ENCODE assay signal across 1 cellular context in the genomic region with DNA sequence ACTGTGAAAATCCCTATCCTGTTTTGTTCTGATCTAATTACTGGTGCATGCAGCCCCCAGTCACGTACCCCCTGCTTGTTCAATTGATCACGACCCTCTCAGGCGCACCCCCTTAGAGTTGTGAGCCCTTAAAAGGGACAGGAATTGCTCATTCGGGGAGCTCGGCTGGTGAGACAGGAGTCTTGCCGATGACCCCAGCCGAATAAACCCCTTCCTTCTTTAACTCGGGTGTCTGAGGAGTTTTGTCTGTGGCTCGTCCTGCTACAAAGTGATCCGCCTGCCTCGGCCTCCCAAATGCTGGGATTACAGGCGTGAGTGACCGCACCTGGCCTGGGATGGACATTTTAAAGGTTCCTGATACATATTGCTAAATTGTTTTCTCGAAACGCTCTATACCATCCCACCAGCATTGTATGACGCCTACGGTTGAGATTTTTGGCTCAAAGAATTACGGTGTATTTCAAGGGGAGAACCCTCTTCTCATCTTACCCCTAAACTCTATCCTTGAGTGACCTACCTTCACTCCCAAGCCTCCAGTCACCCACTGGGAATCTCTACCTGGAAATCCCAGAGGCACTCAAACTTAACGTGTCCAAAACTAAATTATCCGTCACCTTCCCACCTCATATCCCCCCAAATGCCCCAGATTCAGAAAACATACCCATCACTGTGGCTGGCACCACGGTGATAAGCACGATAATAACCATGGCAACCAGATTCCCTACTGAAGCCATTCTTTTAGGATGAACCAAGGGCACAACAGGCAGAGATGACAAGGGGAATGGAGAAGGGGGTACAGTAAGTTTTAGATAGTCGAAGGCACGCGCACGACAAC.
A peak's percentile ranks its signal among the peaks of the same experiment; 100 is the strongest.
TF ChIP-seq lines count a peak whose summit lies in the region.

No MANE protein-coding gene starts in this region.

TF ChIP-seq in K562, 482 proteins besides CTCF, POLR2A, EP300 and RAD21 (continued from another document and continues in another):
- TF ChIP-seq, protein P1, sequence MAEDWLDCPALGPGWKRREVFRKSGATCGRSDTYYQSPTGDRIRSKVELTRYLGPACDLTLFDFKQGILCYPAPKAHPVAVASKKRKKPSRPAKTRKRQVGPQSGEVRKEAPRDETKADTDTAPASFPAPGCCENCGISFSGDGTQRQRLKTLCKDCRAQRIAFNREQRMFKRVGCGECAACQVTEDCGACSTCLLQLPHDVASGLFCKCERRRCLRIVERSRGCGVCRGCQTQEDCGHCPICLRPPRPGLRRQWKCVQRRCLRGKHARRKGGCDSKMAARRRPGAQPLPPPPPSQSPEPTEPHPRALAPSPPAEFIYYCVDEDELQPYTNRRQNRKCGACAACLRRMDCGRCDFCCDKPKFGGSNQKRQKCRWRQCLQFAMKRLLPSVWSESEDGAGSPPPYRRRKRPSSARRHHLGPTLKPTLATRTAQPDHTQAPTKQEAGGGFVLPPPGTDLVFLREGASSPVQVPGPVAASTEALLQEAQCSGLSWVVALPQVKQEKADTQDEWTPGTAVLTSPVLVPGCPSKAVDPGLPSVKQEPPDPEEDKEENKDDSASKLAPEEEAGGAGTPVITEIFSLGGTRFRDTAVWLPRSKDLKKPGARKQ (CRISPR knock-in tag; IDR thresholded peaks at IDR 0.05), result 0 out of 2 replicates have a peak, but pooled peaks have one; percentile 12
- no peak for TF ChIP-seq CAMTA2 (CRISPR knock-in tag; conservative IDR thresholded peaks at IDR 0.05)
- TF ChIP-seq HDAC2 (IDR thresholded peaks at IDR 0.05), result peak; percentile 45; the same call in 1 of the 2 replicates
- TF ChIP-seq ARID1B (IDR thresholded peaks at IDR 0.05), result 0 out of 2 replicates have a peak, but pooled peaks have one; percentile 34
- 0 out of 2 replicates have a peak, but pooled peaks have one; percentile 38 for TF ChIP-seq GATA2 (CRISPR knock-in tag; IDR thresholded peaks at IDR 0.05)
- TF ChIP-seq PHTF2 (CRISPR knock-in tag; IDR thresholded peaks at IDR 0.05), result no peak
- no peak for TF ChIP-seq ZNF589 (CRISPR knock-in tag; IDR thresholded peaks at IDR 0.05; ENCODE audit: low read depth)
- peak; percentile 26 for TF ChIP-seq BRD9 (IDR thresholded peaks at IDR 0.05; ENCODE audit: low read depth, partially characterized antibody)
- TF ChIP-seq, protein P2, sequence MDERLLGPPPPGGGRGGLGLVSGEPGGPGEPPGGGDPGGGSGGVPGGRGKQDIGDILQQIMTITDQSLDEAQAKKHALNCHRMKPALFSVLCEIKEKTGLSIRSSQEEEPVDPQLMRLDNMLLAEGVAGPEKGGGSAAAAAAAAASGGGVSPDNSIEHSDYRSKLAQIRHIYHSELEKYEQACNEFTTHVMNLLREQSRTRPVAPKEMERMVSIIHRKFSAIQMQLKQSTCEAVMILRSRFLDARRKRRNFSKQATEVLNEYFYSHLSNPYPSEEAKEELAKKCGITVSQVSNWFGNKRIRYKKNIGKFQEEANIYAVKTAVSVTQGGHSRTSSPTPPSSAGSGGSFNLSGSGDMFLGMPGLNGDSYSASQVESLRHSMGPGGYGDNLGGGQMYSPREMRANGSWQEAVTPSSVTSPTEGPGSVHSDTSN (CRISPR knock-in tag; IDR thresholded peaks at IDR 0.05; ENCODE audit: low read depth), result no peak
- TF ChIP-seq, protein P2 (tag; conservative IDR thresholded peaks at IDR 0.05; ENCODE audit: low read depth), result no peak
- TF ChIP-seq, protein P3, sequence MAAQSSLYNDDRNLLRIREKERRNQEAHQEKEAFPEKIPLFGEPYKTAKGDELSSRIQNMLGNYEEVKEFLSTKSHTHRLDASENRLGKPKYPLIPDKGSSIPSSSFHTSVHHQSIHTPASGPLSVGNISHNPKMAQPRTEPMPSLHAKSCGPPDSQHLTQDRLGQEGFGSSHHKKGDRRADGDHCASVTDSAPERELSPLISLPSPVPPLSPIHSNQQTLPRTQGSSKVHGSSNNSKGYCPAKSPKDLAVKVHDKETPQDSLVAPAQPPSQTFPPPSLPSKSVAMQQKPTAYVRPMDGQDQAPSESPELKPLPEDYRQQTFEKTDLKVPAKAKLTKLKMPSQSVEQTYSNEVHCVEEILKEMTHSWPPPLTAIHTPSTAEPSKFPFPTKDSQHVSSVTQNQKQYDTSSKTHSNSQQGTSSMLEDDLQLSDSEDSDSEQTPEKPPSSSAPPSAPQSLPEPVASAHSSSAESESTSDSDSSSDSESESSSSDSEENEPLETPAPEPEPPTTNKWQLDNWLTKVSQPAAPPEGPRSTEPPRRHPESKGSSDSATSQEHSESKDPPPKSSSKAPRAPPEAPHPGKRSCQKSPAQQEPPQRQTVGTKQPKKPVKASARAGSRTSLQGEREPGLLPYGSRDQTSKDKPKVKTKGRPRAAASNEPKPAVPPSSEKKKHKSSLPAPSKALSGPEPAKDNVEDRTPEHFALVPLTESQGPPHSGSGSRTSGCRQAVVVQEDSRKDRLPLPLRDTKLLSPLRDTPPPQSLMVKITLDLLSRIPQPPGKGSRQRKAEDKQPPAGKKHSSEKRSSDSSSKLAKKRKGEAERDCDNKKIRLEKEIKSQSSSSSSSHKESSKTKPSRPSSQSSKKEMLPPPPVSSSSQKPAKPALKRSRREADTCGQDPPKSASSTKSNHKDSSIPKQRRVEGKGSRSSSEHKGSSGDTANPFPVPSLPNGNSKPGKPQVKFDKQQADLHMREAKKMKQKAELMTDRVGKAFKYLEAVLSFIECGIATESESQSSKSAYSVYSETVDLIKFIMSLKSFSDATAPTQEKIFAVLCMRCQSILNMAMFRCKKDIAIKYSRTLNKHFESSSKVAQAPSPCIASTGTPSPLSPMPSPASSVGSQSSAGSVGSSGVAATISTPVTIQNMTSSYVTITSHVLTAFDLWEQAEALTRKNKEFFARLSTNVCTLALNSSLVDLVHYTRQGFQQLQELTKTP (IDR thresholded peaks at IDR 0.05; ENCODE audit: low read depth in 1 of 2, partially characterized antibody in 2 of 2), result peak in 1 of 2 experiments; percentile 20
- peak; percentile 90 for TF ChIP-seq RFX1 (IDR thresholded peaks at IDR 0.05)
- TF ChIP-seq, protein P4, sequence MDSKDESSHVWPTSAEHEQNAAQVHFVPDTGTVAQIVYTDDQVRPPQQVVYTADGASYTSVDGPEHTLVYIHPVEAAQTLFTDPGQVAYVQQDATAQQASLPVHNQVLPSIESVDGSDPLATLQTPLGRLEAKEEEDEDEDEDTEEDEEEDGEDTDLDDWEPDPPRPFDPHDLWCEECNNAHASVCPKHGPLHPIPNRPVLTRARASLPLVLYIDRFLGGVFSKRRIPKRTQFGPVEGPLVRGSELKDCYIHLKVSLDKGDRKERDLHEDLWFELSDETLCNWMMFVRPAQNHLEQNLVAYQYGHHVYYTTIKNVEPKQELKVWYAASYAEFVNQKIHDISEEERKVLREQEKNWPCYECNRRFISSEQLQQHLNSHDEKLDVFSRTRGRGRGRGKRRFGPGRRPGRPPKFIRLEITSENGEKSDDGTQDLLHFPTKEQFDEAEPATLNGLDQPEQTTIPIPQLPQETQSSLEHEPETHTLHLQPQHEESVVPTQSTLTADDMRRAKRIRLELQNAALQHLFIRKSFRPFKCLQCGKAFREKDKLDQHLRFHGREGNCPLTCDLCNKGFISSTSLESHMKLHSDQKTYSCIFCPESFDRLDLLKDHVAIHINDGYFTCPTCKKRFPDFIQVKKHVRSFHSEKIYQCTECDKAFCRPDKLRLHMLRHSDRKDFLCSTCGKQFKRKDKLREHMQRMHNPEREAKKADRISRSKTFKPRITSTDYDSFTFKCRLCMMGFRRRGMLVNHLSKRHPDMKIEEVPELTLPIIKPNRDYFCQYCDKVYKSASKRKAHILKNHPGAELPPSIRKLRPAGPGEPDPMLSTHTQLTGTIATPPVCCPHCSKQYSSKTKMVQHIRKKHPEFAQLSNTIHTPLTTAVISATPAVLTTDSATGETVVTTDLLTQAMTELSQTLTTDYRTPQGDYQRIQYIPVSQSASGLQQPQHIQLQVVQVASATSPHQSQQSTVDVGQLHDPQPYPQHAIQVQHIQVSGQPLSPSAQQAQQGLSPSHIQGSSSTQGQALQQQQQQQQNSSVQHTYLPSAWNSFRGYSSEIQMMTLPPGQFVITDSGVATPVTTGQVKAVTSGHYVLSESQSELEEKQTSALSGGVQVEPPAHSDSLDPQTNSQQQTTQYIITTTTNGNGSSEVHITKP (IDR thresholded peaks at IDR 0.05; ENCODE audit: partially characterized antibody), result peak; percentile 81
- TF ChIP-seq HEY1 (CRISPR knock-in tag; IDR thresholded peaks at IDR 0.05; ENCODE audit: borderline replicate concordance), result no peak
- no peak for TF ChIP-seq ZNF146 (CRISPR knock-in tag; IDR thresholded peaks at IDR 0.05; ENCODE audit: unreplicated experiment)
- TF ChIP-seq POLR2B (IDR thresholded peaks at IDR 0.05; ENCODE audit: low read depth, partially characterized antibody), result no peak
- TF ChIP-seq MIER1 (IDR thresholded peaks at IDR 0.05; ENCODE audit: low read depth), result peak; percentile 31; the same call in 1 of the 2 replicates
- TF ChIP-seq TOE1 (IDR thresholded peaks at IDR 0.05; ENCODE audit: borderline replicate concordance), result 0 out of 2 replicates have a peak, but pooled peaks have one; percentile 30
- TF ChIP-seq TOE1 (CRISPR knock-in tag; IDR thresholded peaks at IDR 0.05; ENCODE audit: borderline replicate concordance, low read depth), result no peak
- TF ChIP-seq, protein P5, sequence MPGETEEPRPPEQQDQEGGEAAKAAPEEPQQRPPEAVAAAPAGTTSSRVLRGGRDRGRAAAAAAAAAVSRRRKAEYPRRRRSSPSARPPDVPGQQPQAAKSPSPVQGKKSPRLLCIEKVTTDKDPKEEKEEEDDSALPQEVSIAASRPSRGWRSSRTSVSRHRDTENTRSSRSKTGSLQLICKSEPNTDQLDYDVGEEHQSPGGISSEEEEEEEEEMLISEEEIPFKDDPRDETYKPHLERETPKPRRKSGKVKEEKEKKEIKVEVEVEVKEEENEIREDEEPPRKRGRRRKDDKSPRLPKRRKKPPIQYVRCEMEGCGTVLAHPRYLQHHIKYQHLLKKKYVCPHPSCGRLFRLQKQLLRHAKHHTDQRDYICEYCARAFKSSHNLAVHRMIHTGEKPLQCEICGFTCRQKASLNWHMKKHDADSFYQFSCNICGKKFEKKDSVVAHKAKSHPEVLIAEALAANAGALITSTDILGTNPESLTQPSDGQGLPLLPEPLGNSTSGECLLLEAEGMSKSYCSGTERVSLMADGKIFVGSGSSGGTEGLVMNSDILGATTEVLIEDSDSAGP (CRISPR knock-in tag; IDR thresholded peaks at IDR 0.05), result 0 out of 2 replicates have a peak, but pooled peaks have one; percentile 39
- 0 out of 2 replicates have a peak, but pooled peaks have one; percentile 26 for TF ChIP-seq NR2C2 (CRISPR knock-in tag; IDR thresholded peaks at IDR 0.05)
- no peak for TF ChIP-seq NR2C2 (tag; IDR thresholded peaks at IDR 0.05)
- TF ChIP-seq NFRKB (IDR thresholded peaks at IDR 0.05; ENCODE audit: low read depth), result 0 out of 2 replicates have a peak, but pooled peaks have one; percentile 21
- peak; percentile 44; the same call in 1 of the 2 replicates for TF ChIP-seq DNMT1 (IDR thresholded peaks at IDR 0.05)
- TF ChIP-seq SREBF1 (IDR thresholded peaks at IDR 0.05; ENCODE audit: borderline replicate concordance, low read depth, low read length), result no peak
- no peak for TF ChIP-seq EGR1 (conservative IDR thresholded peaks at IDR 0.05)
- no peak for TF ChIP-seq PTBP1 (IDR thresholded peaks at IDR 0.05; ENCODE audit: low read depth, low read length)
- TF ChIP-seq PML (IDR thresholded peaks at IDR 0.05; ENCODE audit: low read length), result no peak
- 0 out of 2 replicates have a peak, but pooled peaks have one; percentile 35 for TF ChIP-seq HDAC8 (tag; IDR thresholded peaks at IDR 0.05)
- TF ChIP-seq CEBPG (CRISPR knock-in tag; IDR thresholded peaks at IDR 0.05), result no peak
- TF ChIP-seq CEBPG (tag; conservative IDR thresholded peaks at IDR 0.05 in 1 of 2, IDR thresholded peaks at IDR 0.05 in 1 of 2), result no peak
- TF ChIP-seq ZNF175 (CRISPR knock-in tag; IDR thresholded peaks at IDR 0.05; ENCODE audit: low read depth), result peak; percentile 35; the same call in 1 of the 2 replicates
- TF ChIP-seq MAFF (IDR thresholded peaks at IDR 0.05; ENCODE audit: low read length), result no peak
- TF ChIP-seq ZNF263 (CRISPR knock-in tag; IDR thresholded peaks at IDR 0.05; ENCODE audit: borderline replicate concordance), result no peak
- peak; percentile 40; the same call in 1 of the 2 replicates for TF ChIP-seq MTA1 (IDR thresholded peaks at IDR 0.05; ENCODE audit: borderline replicate concordance)
- no peak for TF ChIP-seq MTF1 (CRISPR knock-in tag; IDR thresholded peaks at IDR 0.05; ENCODE audit: borderline replicate concordance)
- TF ChIP-seq CSDE1 (IDR thresholded peaks at IDR 0.05), result peak in 1 of 2 experiments; percentile 59; a peak in 1 of 4 replicates
- TF ChIP-seq, protein P6, sequence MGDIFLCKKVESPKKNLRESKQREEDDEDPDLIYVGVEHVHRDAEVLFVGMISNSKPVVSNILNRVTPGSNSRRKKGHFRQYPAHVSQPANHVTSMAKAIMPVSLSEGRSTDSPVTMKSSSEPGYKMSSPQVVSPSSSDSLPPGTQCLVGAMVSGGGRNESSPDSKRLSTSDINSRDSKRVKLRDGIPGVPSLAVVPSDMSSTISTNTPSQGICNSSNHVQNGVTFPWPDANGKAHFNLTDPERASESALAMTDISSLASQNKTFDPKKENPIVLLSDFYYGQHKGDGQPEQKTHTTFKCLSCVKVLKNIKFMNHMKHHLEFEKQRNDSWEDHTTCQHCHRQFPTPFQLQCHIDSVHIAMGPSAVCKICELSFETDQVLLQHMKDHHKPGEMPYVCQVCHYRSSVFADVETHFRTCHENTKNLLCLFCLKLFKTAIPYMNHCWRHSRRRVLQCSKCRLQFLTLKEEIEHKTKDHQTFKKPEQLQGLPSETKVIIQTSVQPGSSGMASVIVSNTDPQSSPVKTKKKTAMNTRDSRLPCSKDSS (IDR thresholded peaks at IDR 0.05; ENCODE audit: low read depth, partially characterized antibody), result no peak
- TF ChIP-seq MYBL2 (IDR thresholded peaks at IDR 0.05; ENCODE audit: low read depth), result no peak
- TF ChIP-seq MYBL2 (CRISPR knock-in tag; IDR thresholded peaks at IDR 0.05; ENCODE audit: borderline replicate concordance), result no peak
- TF ChIP-seq ZNF707 (CRISPR knock-in tag; conservative IDR thresholded peaks at IDR 0.05), result no peak
- TF ChIP-seq BCOR (IDR thresholded peaks at IDR 0.05), result 0 out of 2 replicates have a peak, but pooled peaks have one; percentile 44
- peak; percentile 49; the same call in 1 of the 2 replicates for TF ChIP-seq SMARCC2 (IDR thresholded peaks at IDR 0.05; ENCODE audit: low read depth)
- TF ChIP-seq, protein P7, sequence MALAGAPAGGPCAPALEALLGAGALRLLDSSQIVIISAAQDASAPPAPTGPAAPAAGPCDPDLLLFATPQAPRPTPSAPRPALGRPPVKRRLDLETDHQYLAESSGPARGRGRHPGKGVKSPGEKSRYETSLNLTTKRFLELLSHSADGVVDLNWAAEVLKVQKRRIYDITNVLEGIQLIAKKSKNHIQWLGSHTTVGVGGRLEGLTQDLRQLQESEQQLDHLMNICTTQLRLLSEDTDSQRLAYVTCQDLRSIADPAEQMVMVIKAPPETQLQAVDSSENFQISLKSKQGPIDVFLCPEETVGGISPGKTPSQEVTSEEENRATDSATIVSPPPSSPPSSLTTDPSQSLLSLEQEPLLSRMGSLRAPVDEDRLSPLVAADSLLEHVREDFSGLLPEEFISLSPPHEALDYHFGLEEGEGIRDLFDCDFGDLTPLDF (CRISPR knock-in tag; IDR thresholded peaks at IDR 0.05), result no peak
- peak; percentile 71; the same call in 1 of the 2 replicates for TF ChIP-seq HDGF (IDR thresholded peaks at IDR 0.05)
- TF ChIP-seq KAT7 (CRISPR knock-in tag; IDR thresholded peaks at IDR 0.05; ENCODE audit: borderline replicate concordance), result peak; percentile 51; the same call in 1 of the 2 replicates
